ENCODE assay signal across 1 cellular context in genomic region chr2:10101491-10101890, GRCh38.
TF ChIP-seq lines count a peak whose summit lies in the region.

No MANE protein-coding gene starts in this region.

TF ChIP-seq in GM12878, 131 proteins besides CTCF, POLR2A, EP300 and RAD21:
- TF ChIP-seq CHD1 (IDR thresholded peaks at IDR 0.05; ENCODE audit: low read depth, low read length) (no peak), SMARCA5 (IDR thresholded peaks at IDR 0.05) (0 out of 2 replicates have a peak, but pooled peaks have one; percentile 19), BHLHE40 (IDR thresholded peaks at IDR 0.05; ENCODE audit: borderline replicate concordance in 1 of 2, low read depth in 2 of 2, low read length in 1 of 2) (peak in 1 of 2 experiments; percentile 5; a peak in 1 of 4 replicates), MYB (IDR thresholded peaks at IDR 0.05; ENCODE audit: borderline replicate concordance, low read depth, low read length) (no peak), SPI1 (IDR thresholded peaks at IDR 0.05; ENCODE audit: borderline replicate concordance, insufficient read depth, low read depth, low read length) (peak; percentile 81)
